Comparison of ENCODE assay signal across 12 cellular contexts in genomic region chr2:221527759-221528444, GRCh38. TPM values are rescaled to one million over a fixed set of nuclear protein-coding genes. Genes with fewer than 3 reads are reported as not detected.
A peak's percentile ranks its signal among the peaks of the same experiment; 100 is the strongest.
DNase-seq lines count a peak whose midpoint lies in the region; ATAC-seq and TF ChIP-seq lines count a peak whose summit lies in the region.
"Had no signal": no experiment of that assay in that cellular context is flagged by ENCODE, and none has a peak within 500 bp of the region (broad histone marks: within the 10 kb centered on the region; RNA-seq: fewer than 3 reads in every experiment).

No MANE protein-coding gene starts in this region.

- peak overlapping the region; percentile 84 to 96 (median 91) for H3K27ac Mint-ChIP-seq in CD4-positive, alpha-beta memory T cell
- peak overlapping the region; percentile 80 to 95 (median 85) for H3K27ac Mint-ChIP-seq in naive thymus-derived CD4-positive, alpha-beta T cell
- H3K27ac Mint-ChIP-seq: WTC11 had no signal

- intact Hi-C loops in CD4-positive, alpha-beta memory T cell (cut with micrococcal nuclease), result loop anchor here (1.0 to 2.0 kb wide), 3 partner anchors 10 to 45 kb away; partner anchors contain the start of gene EPHA4
- intact Hi-C loops in dorsolateral prefrontal cortex (cut with DNase I), result no loop called here
- intact Hi-C loops in naive thymus-derived CD4-positive, alpha-beta T cell (cut with micrococcal nuclease), result loop anchor here in 1 of 2 donors (1.0 kb wide), 1 partner anchor 10 kb away; no protein-coding TSS in a partner anchor

- peaks cover 4 to 7% of the 10 kb centered on the region in 2 donors for H3K36me3 Mint-ChIP-seq in CD4-positive, alpha-beta memory T cell
- peaks cover 0 to 12% (median 0%) of the 10 kb centered on the region in 5 donors for H3K36me3 Mint-ChIP-seq in naive thymus-derived CD4-positive, alpha-beta T cell

- CTCF ChIA-PET in CD4-positive, alpha-beta memory T cell (lab: Charles Lee; ENCODE audit: partially characterized antibody), result interaction anchor here (1.3 to 1.5 kb wide), 2 partner anchors 10 to 46 kb away, joined by 5 to 7 read pairs; no protein-coding TSS in a partner anchor
- CTCF ChIA-PET in naive thymus-derived CD4-positive, alpha-beta T cell (lab: Charles Lee), result interaction anchor here (0.9 kb wide), 1 partner anchor 10 kb away, joined by 3 read pairs; no protein-coding TSS in a partner anchor
- CTCF ChIA-PET in HEK293T (lab: Yijun Ruan, JAX), result no interaction called here

- H3K27me3 Mint-ChIP-seq in CD4-positive, alpha-beta memory T cell, result no peaks in the 10 kb centered on the region
- H3K27me3 Mint-ChIP-seq in naive thymus-derived CD4-positive, alpha-beta T cell, result peaks cover 0 to 7% (median 0%) of the 10 kb centered on the region in 5 donors

- DNase-seq in CD4-positive, alpha-beta memory T cell, result peak; percentile 18 to 55 (median 42)
- DNase-seq in NCI-H69 (lab: John Stamatoyannopoulos, UW) (peak; percentile 12), dorsolateral prefrontal cortex (no peak), SKM-1 (lab: John Stamatoyannopoulos, UW; ENCODE audit: unreplicated experiment) (no peak), HEK293T (ENCODE audit: extremely low spot score) (no peak), coronary artery (ENCODE audit: low spot score) (no peak), DMS 273 treated with DMSO at 0.1 percent for 48 hours (lab: John Stamatoyannopoulos, UW) (no peak)
- DNase-seq in naive thymus-derived CD4-positive, alpha-beta T cell, result peak in 5 of 9 donors; percentile 11 to 48 (median 28)
- DNase-seq: glutamatergic neuron; Kasumi-1; stimulated activated CD4-positive, alpha-beta T cell treated with anti-CD3 and anti-CD28 coated beads, Interleukin-4, amount 100 ng/mL, for 4 hours had no signal

- H3K36me3 ChIP-seq in CD4-positive, alpha-beta memory T cell (ENCODE audit: insufficient read depth, low read length), result no peaks in the 10 kb centered on the region
- no peaks in the 10 kb centered on the region for H3K36me3 ChIP-seq in naive thymus-derived CD4-positive, alpha-beta T cell (ENCODE audit: control insufficient read depth in 2 of 3, insufficient read depth in 3 of 3, low read length in 3 of 3)

- H3K4me3 ChIP-seq in CD4-positive, alpha-beta memory T cell (ENCODE audit: low read length in 2 of 2), result no peak overlapping the region
- H3K4me3 ChIP-seq in dorsolateral prefrontal cortex (peak overlapping the region in 2 of 59 donors; percentile 2 to 7), coronary artery (no peak overlapping the region)
- H3K4me3 ChIP-seq in naive thymus-derived CD4-positive, alpha-beta T cell (ENCODE audit: low read length), result no peak overlapping the region

- ATAC-seq in naive thymus-derived CD4-positive, alpha-beta T cell, result peak; percentile 67
- ATAC-seq: WTC11 had no signal

- H3K9me3 Mint-ChIP-seq in CD4-positive, alpha-beta memory T cell, result no peaks in the 10 kb centered on the region
- no peaks in the 10 kb centered on the region for H3K9me3 Mint-ChIP-seq in naive thymus-derived CD4-positive, alpha-beta T cell

- no peaks in the 10 kb centered on the region for H3K27me3 ChIP-seq in CD4-positive, alpha-beta memory T cell (ENCODE audit: insufficient read depth, low read length)
- H3K27me3 ChIP-seq in dorsolateral prefrontal cortex, result no peaks in the 10 kb centered on the region
- no peaks in the 10 kb centered on the region for H3K27me3 ChIP-seq in naive thymus-derived CD4-positive, alpha-beta T cell (ENCODE audit: control insufficient read depth in 2 of 2, insufficient read depth in 2 of 2, low read length in 2 of 2)

- H3K4me1 ChIP-seq in CD4-positive, alpha-beta memory T cell (ENCODE audit: insufficient read depth, low read length), result peaks cover 64% of the 10 kb centered on the region
- H3K4me1 ChIP-seq in naive thymus-derived CD4-positive, alpha-beta T cell (ENCODE audit: control insufficient read depth in 2 of 2, insufficient read depth in 2 of 2, low read length in 2 of 2), result peaks cover 37 to 38% of the 10 kb centered on the region in 2 donors

- H3K4me1 Mint-ChIP-seq in CD4-positive, alpha-beta memory T cell, result peaks cover 51 to 77% (median 61%) of the 10 kb centered on the region in 4 donors
- H3K4me1 Mint-ChIP-seq in naive thymus-derived CD4-positive, alpha-beta T cell, result peaks cover 20 to 52% (median 48%) of the 10 kb centered on the region in 7 donors

- H3K4me3 Mint-ChIP-seq in CD4-positive, alpha-beta memory T cell, result peak overlapping the region; percentile 67 to 86 (median 78)
- peak overlapping the region; percentile 46 to 80 (median 64) for H3K4me3 Mint-ChIP-seq in naive thymus-derived CD4-positive, alpha-beta T cell
- H3K4me3 Mint-ChIP-seq: WTC11 had no signal

- peak overlapping the region; percentile 42 for H3K27ac ChIP-seq in CD4-positive, alpha-beta memory T cell (ENCODE audit: low read depth, low read length)
- peak overlapping the region in 33 of 59 donors; percentile 11 to 81 (median 49) for H3K27ac ChIP-seq in dorsolateral prefrontal cortex
- peak overlapping the region; percentile 31 for H3K27ac ChIP-seq in naive thymus-derived CD4-positive, alpha-beta T cell (ENCODE audit: low read depth, low read length)
- H3K27ac ChIP-seq in coronary artery, result peak overlapping the region in 1 of 2 donors; percentile 16

- POLR2A ChIA-PET in CD4-positive, alpha-beta memory T cell (lab: Charles Lee; ENCODE audit: partially characterized antibody), result interaction anchor here (1.1 to 2.7 kb wide), 3 partner anchors 10 to 46 kb away, joined by 3 to 39 read pairs (median 4); no protein-coding TSS in a partner anchor
- POLR2A ChIA-PET in naive thymus-derived CD4-positive, alpha-beta T cell (lab: Charles Lee), result interaction anchor here (1.0 to 1.5 kb wide), 2 partner anchors 9 to 10 kb away, joined by 4 read pairs; no protein-coding TSS in a partner anchor
- POLR2A ChIA-PET in HEK293T (lab: Yijun Ruan, JAX), result no interaction called here

- TF ChIP-seq CTCF in dorsolateral prefrontal cortex (IDR thresholded peaks at IDR 0.05 in 54 of 56, conservative IDR thresholded peaks at IDR 0.05 in 2 of 56; ENCODE audit: low read depth in 1 of 56, partially characterized antibody in 56 of 56) (no peak), coronary artery (IDR thresholded peaks at IDR 0.05) (no peak)

- no peaks in the 10 kb centered on the region for H3K9me3 ChIP-seq in CD4-positive, alpha-beta memory T cell (ENCODE audit: control insufficient read depth in 1 of 2, low read length in 2 of 2)
- H3K9me3 ChIP-seq in naive thymus-derived CD4-positive, alpha-beta T cell (ENCODE audit: control insufficient read depth in 2 of 3, low read length in 3 of 3), result no peaks in the 10 kb centered on the region

TF ChIP-seq in HEK293T, 16 proteins besides CTCF, POLR2A, EP300 and RAD21:
- TF ChIP-seq L3MBTL2 (conservative IDR thresholded peaks at IDR 0.05) (no peak), SP1 (IDR thresholded peaks at IDR 0.05) (no peak), CTBP1 (IDR thresholded peaks at IDR 0.05; ENCODE audit: borderline replicate concordance) (no peak), ARNT (IDR thresholded peaks at IDR 0.05) (no peak)

RNA-seq across cellular contexts. Expression of gene EPHA4, which starts 44.2 kb away (rescaled TPM):
- total RNA-seq in CD4-positive, alpha-beta memory T cell, result 100 to 1,000 TPM; 131 to 132 TPM
- 10 to 100 TPM; 20.9 to 29.0 TPM for polyA plus RNA-seq in CD4-positive, alpha-beta memory T cell
- 100 to 1,000 TPM in 117 of 120 experiments, 10 to 100 TPM in 3; 61.1 to 341 (median 199) TPM for total RNA-seq in dorsolateral prefrontal cortex
- 10 to 100 TPM; 12.4 to 42.8 (median 30.6) TPM for total RNA-seq in naive thymus-derived CD4-positive, alpha-beta T cell
- 10 to 100 TPM in 1 of 2 donors, 1 to 10 TPM in 1; 8.3 to 16.1 TPM for polyA plus RNA-seq in naive thymus-derived CD4-positive, alpha-beta T cell

Comparison
In these comparisons a context has a peak if more than half of its experiments do, and no peak if none do; other contexts are left out.
1. DNase-seq: peak in CD4-positive, alpha-beta memory T cell (5 of 5), NCI-H69 (single experiment) and naive thymus-derived CD4-positive, alpha-beta T cell (5 of 9); none in dorsolateral prefrontal cortex (0 of 10), SKM-1 (single experiment), HEK293T (single experiment), coronary artery (single experiment) and DMS 273 treated with DMSO at 0.1 percent for 48 hours (single experiment).